8 cellular contexts compared by ENCODE assay signal in the genomic region with DNA sequence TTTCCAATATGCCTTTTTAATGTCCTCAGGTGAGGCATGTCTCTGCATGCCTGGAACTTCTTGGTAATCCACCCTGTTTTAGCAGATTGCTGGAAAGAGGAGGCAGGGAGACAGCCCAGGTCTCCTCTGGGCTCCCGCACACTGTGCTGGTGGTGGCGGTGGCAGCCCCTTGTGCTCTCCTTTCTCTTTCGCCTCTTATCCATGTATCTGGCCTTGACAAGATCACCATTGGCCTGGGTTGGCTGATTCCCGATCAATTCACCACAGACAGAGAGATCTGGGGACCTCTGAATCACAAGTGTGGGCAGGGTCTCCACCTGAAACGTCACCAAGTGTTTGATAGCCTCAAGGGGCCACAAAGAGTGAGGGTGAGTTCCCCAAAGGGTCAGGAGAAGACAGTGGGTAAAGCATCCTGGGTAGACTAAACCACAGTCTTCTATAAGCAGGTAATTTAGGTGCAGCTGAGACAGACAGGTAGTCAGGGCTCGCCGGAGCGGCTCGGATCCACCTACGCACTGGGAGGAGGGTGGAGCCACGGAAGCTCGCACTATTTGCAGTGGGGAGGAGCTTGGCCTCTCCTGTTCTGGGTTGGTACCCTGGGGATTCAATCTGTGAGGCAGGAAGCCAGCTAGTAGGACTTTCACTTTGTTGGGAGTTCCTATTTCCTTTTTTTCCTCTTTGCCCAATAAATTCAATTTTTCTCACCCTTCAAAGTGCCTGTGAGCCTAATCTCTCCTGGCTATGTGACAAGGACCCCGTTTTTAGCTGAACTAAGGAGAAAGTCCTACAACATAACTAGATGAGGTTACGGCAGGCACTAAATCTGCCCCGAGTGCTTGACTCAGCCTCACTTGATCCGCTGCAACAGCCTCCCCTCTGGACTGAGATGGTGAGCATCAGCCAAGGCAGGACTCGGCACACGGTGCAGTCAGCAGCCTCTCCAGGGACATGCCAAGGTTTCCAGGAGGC. TPM values are rescaled to one million over a fixed set of nuclear protein-coding genes. Genes with fewer than 3 reads are reported as not detected.
DNase-seq lines count a peak whose midpoint lies in the region; ATAC-seq, FAIRE-seq and TF ChIP-seq lines count a peak whose summit lies in the region.

No MANE protein-coding gene starts in this region.

- peaks cover 12% of the 10 kb centered on the region for H3K27me3 Mint-ChIP-seq in activated CD4-positive, alpha-beta T cell treated with anti-CD3 and anti-CD28 coated beads for 36 hours

- H3K27ac Mint-ChIP-seq in activated CD4-positive, alpha-beta T cell treated with anti-CD3 and anti-CD28 coated beads for 36 hours = peak overlapping the region; percentile 65

- H3K4me1 ChIP-seq in endothelial cell of umbilical vein (ENCODE audit: control insufficient read depth, extremely low read depth, insufficient read depth, low read length) = no peaks in the 10 kb centered on the region

- POLR2A ChIA-PET in activated CD4-positive, alpha-beta T cell treated with anti-CD3 and anti-CD28 coated beads for 36 hours (lab: Charles Lee) = no interaction called here
- POLR2A ChIA-PET in endothelial cell of umbilical vein (lab: Charles Lee) = no interaction called here

- H3K27me3 ChIP-seq in endothelial cell of umbilical vein (ENCODE audit: control insufficient read depth in 2 of 2, insufficient read depth in 2 of 2, low read length in 2 of 2) = peaks cover 0 to 2% of the 10 kb centered on the region in 2 experiments

- H3K36me3 ChIP-seq in endothelial cell of umbilical vein (ENCODE audit: control insufficient read depth in 2 of 2, extremely low read depth in 1 of 2, insufficient read depth in 2 of 2, low read length in 2 of 2) = no peaks in the 10 kb centered on the region

- peak; percentile 91 for ATAC-seq in GM18499 (IDR thresholded peaks at IDR 0.05; ENCODE audit: insufficient read depth, unreplicated experiment)
- ATAC-seq in HG02623 (IDR thresholded peaks at IDR 0.05; ENCODE audit: unreplicated experiment) = peak; percentile 97
- ATAC-seq in activated CD4-positive, alpha-beta T cell treated with anti-CD3 and anti-CD28 coated beads for 36 hours = peak; percentile 98

- TF ChIP-seq POLR2A in endothelial cell of umbilical vein (IDR thresholded peaks at IDR 0.05; ENCODE audit: low read depth, low read length) (no peak), erythroblast (IDR thresholded peaks at IDR 0.05; ENCODE audit: low read length) (no peak)

- peak overlapping the region; percentile 67 for H3K4me3 Mint-ChIP-seq in activated CD4-positive, alpha-beta T cell treated with anti-CD3 and anti-CD28 coated beads for 36 hours

- peak overlapping the region; percentile 13 for H3K4me2 ChIP-seq in endothelial cell of umbilical vein (ENCODE audit: insufficient read depth, low read length)

- H3K27ac ChIP-seq in endothelial cell of umbilical vein (ENCODE audit: insufficient read depth, low read depth, low read length) = no peak overlapping the region

- no peak overlapping the region for H3K9ac ChIP-seq in endothelial cell of umbilical vein (replicated peaks; ENCODE audit: extremely low read depth, insufficient read depth, low read length)

- H3K36me3 Mint-ChIP-seq in activated CD4-positive, alpha-beta T cell treated with anti-CD3 and anti-CD28 coated beads for 36 hours (ENCODE audit: low read depth) = no peaks in the 10 kb centered on the region

- H3K9me1 ChIP-seq in endothelial cell of umbilical vein (replicated peaks; ENCODE audit: control insufficient read depth, extremely low read depth, insufficient read depth, low read length) = no peaks in the 10 kb centered on the region

- no peak for TF ChIP-seq CTCF in endothelial cell of umbilical vein (IDR thresholded peaks at IDR 0.05; ENCODE audit: extremely low read depth in 1 of 2, insufficient read depth in 1 of 2, low read depth in 1 of 2, low read length in 2 of 2)

- dilution Hi-C loops in endothelial cell of umbilical vein (cut with MboI; ENCODE audit: extremely low pct_ligation_motif_present, low sequenced_read_pairs) = no loop called here

- no TSS peak for BruUV-seq in endothelial cell of umbilical vein (replicated peaks; lab: Mats Ljungman, UMichigan)

- peak; percentile 91 for DNase-seq in NCI-H1436 (lab: John Stamatoyannopoulos, UW)
- peak; percentile 85 for DNase-seq in activated CD4-positive, alpha-beta T cell treated with anti-CD3 and anti-CD28 coated beads for 36 hours
- no peak for DNase-seq in endothelial cell of umbilical vein (ENCODE audit: low read depth, low spot score)
- DNase-seq in myocyte (ENCODE audit: low read depth) = peak; percentile 68
- peak; percentile 88 for DNase-seq in stromal cell of bone marrow (ENCODE audit: low read depth)
- no peak for DNase-seq in erythroblast (lab: John Stamatoyannopoulos, UW)

- H3K4me1 Mint-ChIP-seq in activated CD4-positive, alpha-beta T cell treated with anti-CD3 and anti-CD28 coated beads for 36 hours = peaks cover 26% of the 10 kb centered on the region

- H3K4me3 ChIP-seq in endothelial cell of umbilical vein (replicated peaks in 1 of 3; ENCODE audit: insufficient read depth in 1 of 3, low read depth in 1 of 3, low read length in 3 of 3) = peak overlapping the region in 1 of 3 experiments; percentile 18

- no peaks in the 10 kb centered on the region for H4K20me1 ChIP-seq in endothelial cell of umbilical vein (replicated peaks; ENCODE audit: control insufficient read depth, extremely low read depth, insufficient read depth, low read length)

- no peak overlapping the region for H2AFZ ChIP-seq in endothelial cell of umbilical vein (ENCODE audit: low read depth, low read length)

- no peaks in the 10 kb centered on the region for H3K9me3 ChIP-seq in endothelial cell of umbilical vein (replicated peaks; ENCODE audit: control insufficient read depth, insufficient read depth, low read length)

- H3K79me2 ChIP-seq in endothelial cell of umbilical vein (ENCODE audit: control insufficient read depth, insufficient read depth, low read length) = no peaks in the 10 kb centered on the region

- no peak for FAIRE-seq in endothelial cell of umbilical vein (lab: Jason Lieb, UNC)

- intact Hi-C loops in activated CD4-positive, alpha-beta T cell treated with anti-CD3 and anti-CD28 coated beads for 36 hours (cut with DNase I, micrococcal nuclease) = loop anchor here in 1 of 2 experiments (1.0 to 5.0 kb wide), 4 partner anchors 87 to 208 kb away; partner anchors contain the start of genes CHPF and GMPPA
- intact Hi-C loops in endothelial cell of umbilical vein (cut with micrococcal nuclease) = no loop called here

- H3K9me3 Mint-ChIP-seq in activated CD4-positive, alpha-beta T cell treated with anti-CD3 and anti-CD28 coated beads for 36 hours (ENCODE audit: low read depth) = peaks cover 3% of the 10 kb centered on the region

- CTCF ChIA-PET in activated CD4-positive, alpha-beta T cell treated with anti-CD3 and anti-CD28 coated beads for 36 hours (lab: Charles Lee) = interaction anchor here (0.8 to 0.9 kb wide), 2 partner anchors 17 to 266 kb away, joined by 3 read pairs; no protein-coding TSS in a partner anchor
- CTCF ChIA-PET in endothelial cell of umbilical vein (lab: Charles Lee) = no interaction called here

TF ChIP-seq in endothelial cell of umbilical vein, 7 proteins besides CTCF, POLR2A, EP300 and RAD21:
- TF ChIP-seq GATA2 (IDR thresholded peaks at IDR 0.05; ENCODE audit: insufficient read depth, insufficient read length, low read depth, low read length) (no peak), JUN (IDR thresholded peaks at IDR 0.05; ENCODE audit: borderline replicate concordance, insufficient read depth, insufficient read length, low read depth) (no peak), MYC (IDR thresholded peaks at IDR 0.05; ENCODE audit: low read depth, low read length) (no peak), FOS (IDR thresholded peaks at IDR 0.05; ENCODE audit: borderline replicate concordance, insufficient read depth, low read length) (no peak)
- TF ChIP-seq, protein P1, sequence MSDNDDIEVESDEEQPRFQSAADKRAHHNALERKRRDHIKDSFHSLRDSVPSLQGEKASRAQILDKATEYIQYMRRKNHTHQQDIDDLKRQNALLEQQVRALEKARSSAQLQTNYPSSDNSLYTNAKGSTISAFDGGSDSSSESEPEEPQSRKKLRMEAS (IDR thresholded peaks at IDR 0.05; ENCODE audit: insufficient read depth, insufficient read length) = no peak

RNA-seq across cellular contexts. Expression of gene SLC4A3, which starts 57.6 kb away (rescaled TPM):
- total RNA-seq in activated CD4-positive, alpha-beta T cell treated with anti-CD3 and anti-CD28 coated beads for 36 hours = under 1 TPM; 0.05 to 0.16 TPM
- total RNA-seq in endothelial cell of umbilical vein (0.21 and 0.35 TPM in 2 replicates), myocyte (4.3 and 7.0 TPM in 2 replicates)
- polyA plus RNA-seq in endothelial cell of umbilical vein = 0.24 and 0.29 TPM in 2 replicates
- polyA plus RNA-seq in endothelial cell of umbilical vein (2011; cell fraction: cytosol; rRNA removed) = 0.12 and 0.13 TPM in 2 replicates
- polyA plus RNA-seq in endothelial cell of umbilical vein (2011; cell fraction: nucleus; rRNA removed) = 0.80 and 1.1 TPM in 2 replicates
- 0.67 and 1.9 TPM in 2 replicates for polyA plus RNA-seq in endothelial cell of umbilical vein (2012)
- polyA minus RNA-seq in endothelial cell of umbilical vein = 0.27 and 0.74 TPM in 2 replicates
- not detected for polyA minus RNA-seq in endothelial cell of umbilical vein (2011; cell fraction: cytosol; rRNA and poly(A)+ RNA removed)
- 0.34 and 0.38 TPM in 2 replicates for polyA minus RNA-seq in endothelial cell of umbilical vein (2011; cell fraction: nucleus; rRNA and poly(A)+ RNA removed)
- polyA plus RNA-seq in myocyte (2012) = 9.1 TPM

Comparison
In these comparisons a context has a peak if more than half of its experiments do, and no peak if none do; other contexts are left out.
1. DNase-seq: peak in NCI-H1436 (single experiment), activated CD4-positive, alpha-beta T cell treated with anti-CD3 and anti-CD28 coated beads for 36 hours (single experiment), myocyte (single experiment) and stromal cell of bone marrow (single experiment); none in endothelial cell of umbilical vein (single experiment) and erythroblast (0 of 2).
2. Peak in every context shown above with its lines, with median percentiles within 50 percentile points of each other: ATAC-seq.